15 cellular contexts compared by ENCODE assay signal in genomic region chr3:12235691-12236090, GRCh38. TPM values are rescaled to one million over a fixed set of nuclear protein-coding genes. Genes with fewer than 3 reads are reported as not detected.
DNase-seq lines count a peak whose midpoint lies in the region; ATAC-seq, FAIRE-seq and TF ChIP-seq lines count a peak whose summit lies in the region.
"Had no signal": no experiment of that assay in that cellular context is flagged by ENCODE, and none has a peak within 500 bp of the region (broad histone marks: within the 10 kb centered on the region; RNA-seq: fewer than 3 reads in every experiment).

No MANE protein-coding gene starts in this region.

- H3K27ac ChIP-seq in A549 (peak overlapping the region in 1 of 2 experiments; percentile 17; a peak in 1 of 6 replicates), hepatocyte (no peak overlapping the region)
- H3K27ac ChIP-seq: body of pancreas, testis had no signal

- no peak for ATAC-seq in A549
- no peak for ATAC-seq in stimulated activated memory B cell treated with anti-CD40 and anti-IgM and Interleukin-4, amounts not matched to agents 10 μg/mL and 1 μg/mL and 100 μg/mL, for 72 hours
- ATAC-seq: body of pancreas, HepG2 had no signal

- DNase-seq in A549 (ENCODE audit: low read depth in 1 of 2, low spot score in 1 of 2): peak in 1 of 2 experiments; percentile 16
- DNase-seq in HT1080 (ENCODE audit: low read depth): peak; percentile 27
- peak; percentile 38 for DNase-seq in astrocyte of the hippocampus (ENCODE audit: low read depth, low spot score)
- DNase-seq in hepatocyte (ENCODE audit: low spot score): no peak
- no peak for DNase-seq in DMS153 treated with DMSO at 0.1 percent for 48 hours (lab: John Stamatoyannopoulos, UW; ENCODE audit: unreplicated experiment)
- DNase-seq in SIG-M5 (lab: John Stamatoyannopoulos, UW): no peak
- DNase-seq in activated CD4-positive, CD25-positive, alpha-beta regulatory T cell treated with anti-CD3 and anti-CD28 coated beads, Interleukin-2, amount 50 U/mL, for 72 hours: no peak
- DNase-seq: activated CD4-positive, alpha-beta memory T cell treated with anti-CD3 and anti-CD28 coated beads, Interleukin-2, amount 10 ng/mL, durations not matched to agents 7 days and 5 days; body of pancreas; NCI-H1417; testis had no signal

- no peak for TF ChIP-seq EP300 in A549 (IDR thresholded peaks at IDR 0.05)

- no peak for TF ChIP-seq RAD21 in A549 (conservative IDR thresholded peaks at IDR 0.05 in 1 of 2, IDR thresholded peaks at IDR 0.05 in 1 of 2)

- WGBS in A549 (ENCODE audit: missing lambda C conversion rate): 55% methylated on average over 4 of the region's 4 CpGs
- WGBS in hepatocyte (ENCODE audit: low lambda C conversion rate, missing lambda C conversion rate): 38% methylated on average over 4 of the region's 4 CpGs

- H3K4me1 Mint-ChIP-seq in stimulated activated memory B cell treated with anti-CD40 and anti-IgM and Interleukin-4, amounts not matched to agents 10 μg/mL and 1 μg/mL and 100 μg/mL, for 72 hours: no peaks in the 10 kb centered on the region

- no peak overlapping the region for H3K4me3 Mint-ChIP-seq in stimulated activated memory B cell treated with anti-CD40 and anti-IgM and Interleukin-4, amounts not matched to agents 10 μg/mL and 1 μg/mL and 100 μg/mL, for 72 hours
- H3K4me3 Mint-ChIP-seq: activated CD4-positive, alpha-beta memory T cell treated with anti-CD3 and anti-CD28 coated beads, Interleukin-2, amount 10 ng/mL, durations not matched to agents 7 days and 5 days had no signal

- TF ChIP-seq CTCF in A549 (IDR thresholded peaks at IDR 0.05) (no peak), hepatocyte (IDR thresholded peaks at IDR 0.05; ENCODE audit: poor library complexity) (no peak)

- H3K9me3 ChIP-seq in A549 (no peaks in the 10 kb centered on the region), hepatocyte (ENCODE audit: low read depth) (no peaks in the 10 kb centered on the region)
- H3K9me3 ChIP-seq: body of pancreas, testis had no signal

- no peak for TF ChIP-seq POLR2A in A549 (IDR thresholded peaks at IDR 0.05; ENCODE audit: low read length)

- peaks cover 3% of the 10 kb centered on the region for H3K9me3 Mint-ChIP-seq in stimulated activated memory B cell treated with anti-CD40 and anti-IgM and Interleukin-4, amounts not matched to agents 10 μg/mL and 1 μg/mL and 100 μg/mL, for 72 hours

- no peak for FAIRE-seq in A549 (lab: Jason Lieb, UNC)
- FAIRE-seq: HepG2 had no signal

- H3K79me2 ChIP-seq in hepatocyte: no peaks in the 10 kb centered on the region

- no peak overlapping the region for H3K4me3 ChIP-seq in A549
- H3K4me3 ChIP-seq in hepatocyte: no peak overlapping the region
- H3K4me3 ChIP-seq: body of pancreas, lung, testis had no signal

- POLR2A ChIA-PET in A549 (lab: Yijun Ruan, JAX): no interaction called here

- H3K4me1 ChIP-seq in A549: peaks cover 11% of the 10 kb centered on the region; the same call in 1 of the 3 replicates
- H3K4me1 ChIP-seq in hepatocyte (ENCODE audit: insufficient read depth): peaks cover 17% of the 10 kb centered on the region
- H3K4me1 ChIP-seq: body of pancreas, testis had no signal

- CTCF ChIA-PET in A549 (lab: Yijun Ruan, JAX): interaction anchor here (0.8 to 1.4 kb wide), 5 partner anchors 32 to 244 kb away, joined by 3 read pairs; no protein-coding TSS in a partner anchor

- no peaks in the 10 kb centered on the region for H3K36me3 Mint-ChIP-seq in stimulated activated memory B cell treated with anti-CD40 and anti-IgM and Interleukin-4, amounts not matched to agents 10 μg/mL and 1 μg/mL and 100 μg/mL, for 72 hours

- peak overlapping the region; percentile 38 for H3K4me2 ChIP-seq in A549
- peak overlapping the region; percentile 39 for H3K4me2 ChIP-seq in hepatocyte

- no peaks in the 10 kb centered on the region for H3K36me3 ChIP-seq in hepatocyte (replicated peaks; ENCODE audit: insufficient read depth, low read depth)

- peaks cover 29% of the 10 kb centered on the region for H3K27me3 Mint-ChIP-seq in stimulated activated memory B cell treated with anti-CD40 and anti-IgM and Interleukin-4, amounts not matched to agents 10 μg/mL and 1 μg/mL and 100 μg/mL, for 72 hours

- H3K27me3 ChIP-seq in hepatocyte: no peaks in the 10 kb centered on the region
- H3K27me3 ChIP-seq: body of pancreas, testis had no signal

- no peak overlapping the region for H2AFZ ChIP-seq in hepatocyte

- no peaks in the 10 kb centered on the region for H3K9me2 ChIP-seq in hepatocyte (replicated peaks; ENCODE audit: insufficient read depth)

- H4K20me1 ChIP-seq in hepatocyte (ENCODE audit: insufficient read depth, poor library complexity, severe bottlenecking): no peaks in the 10 kb centered on the region

- no peak overlapping the region for H3K27ac Mint-ChIP-seq in stimulated activated memory B cell treated with anti-CD40 and anti-IgM and Interleukin-4, amounts not matched to agents 10 μg/mL and 1 μg/mL and 100 μg/mL, for 72 hours
- H3K27ac Mint-ChIP-seq: activated CD4-positive, alpha-beta memory T cell treated with anti-CD3 and anti-CD28 coated beads, Interleukin-2, amount 10 ng/mL, durations not matched to agents 7 days and 5 days; activated T-helper 2 cell treated with anti-CD3 and anti-CD28 coated beads, Interferon-gamma antibody, Interleukin-2, Interleukin-4, amounts not matched to agents 10 μg/mL and 5 μg/mL and 100 μg/mL, durations not matched to agents 14 hours and 24 hours and 36 hours had no signal

TF ChIP-seq in A549, 52 proteins besides CTCF, POLR2A, EP300 and RAD21:
- TF ChIP-seq REST (IDR thresholded peaks at IDR 0.05) (no peak), FOSL2 (IDR thresholded peaks at IDR 0.05) (no peak), FOSL2 (CRISPR knock-in tag; IDR thresholded peaks at IDR 0.05) (peak; percentile 76)

RNA-seq across cellular contexts. Expression of gene PPARG, which starts 53.2 kb away (rescaled TPM):
- polyA plus RNA-seq in A549 (2011; rRNA removed) (43.1 and 51.0 TPM in 2 replicates), A549 (2017; fragmentation: RNase III; extraction: RNeasy Plus Mini Kit Qiagen cat#74134 plus additional on column Dnase treatment) (34.6 to 38.9 TPM (median 35.2 TPM) in 3 replicates), hepatocyte (25.1 and 25.3 TPM in 2 replicates)
- 15.6 and 18.4 TPM in 2 replicates for polyA plus RNA-seq in A549 (2012; cell fraction: cytosol; rRNA removed)
- 8.5 and 10.5 TPM in 2 replicates for polyA plus RNA-seq in A549 (2012; cell fraction: nucleus; rRNA removed)
- 51.3 and 55.0 TPM in 2 replicates for polyA minus RNA-seq in A549 (2011; rRNA and poly(A)+ RNA removed)
- total RNA-seq in HT1080 (2014; rRNA removed; shearing (Covaris generic)): 1.7 and 2.6 TPM in 2 replicates
- polyA plus RNA-seq in HT1080 (2015; cell fraction: cytosol; rRNA removed): 1.4 and 1.8 TPM in 2 replicates
- 1.1 and 1.3 TPM in 2 replicates for polyA plus RNA-seq in HT1080 (2015; cell fraction: nucleus; rRNA removed)
- 37.9 and 39.6 TPM in 2 replicates for total RNA-seq in hepatocyte

Comparison
In these comparisons a context has a peak if more than half of its experiments do, and no peak if none do; other contexts are left out.
1. DNase-seq: peak in HT1080 (single experiment) and astrocyte of the hippocampus (single experiment); none in hepatocyte (single experiment), DMS153 treated with DMSO at 0.1 percent for 48 hours (single experiment), SIG-M5 (single experiment) and activated CD4-positive, CD25-positive, alpha-beta regulatory T cell treated with anti-CD3 and anti-CD28 coated beads, Interleukin-2, amount 50 U/mL, for 72 hours (single experiment).
2. RNA of gene PPARG, which starts 53.2 kb away (total RNA-seq): 37.9 to 39.6 TPM in hepatocyte; 1.7 to 2.6 TPM in HT1080; every median in the first group is over 10 times any median in the second.